Comparison of ENCODE assay signal across 17 cellular contexts in genomic region chr4:2825184-2825506, GRCh38.
"Had no signal": no experiment of that assay in that cellular context is flagged by ENCODE, and none has a peak within 500 bp of the region (broad histone marks: within the 10 kb centered on the region; RNA-seq: fewer than 3 reads in every experiment).

No MANE protein-coding gene starts in this region.

- H3K9me3 ChIP-seq: mucosa of descending colon, neutrophil, pancreas, sigmoid colon, tibial artery had no signal

- H3K9me3 Mint-ChIP-seq: activated T-helper 17 cell treated with anti-CD3 and anti-CD28 coated beads, Interleukin-2, amount 50 U/mL, for 72 hours; central memory CD8-positive, alpha-beta T cell; memory B cell; naive B cell; stimulated activated naive B cell treated with anti-CD40 and anti-IgM and Interleukin-4, amounts not matched to agents 10 μg/mL and 1 μg/mL and 100 μg/mL, for 72 hours had no signal

- H3K4me3 ChIP-seq: coronary artery, mucosa of descending colon, pancreas, sigmoid colon, tibial artery had no signal

- DNase-seq: activated CD4-positive, alpha-beta T cell treated with anti-CD3 and anti-CD28 coated beads, Interleukin-2, amount 50 U/mL, for 4 hours; activated naive CD4-positive, alpha-beta T cell; activated T-cell treated with anti-CD3 and anti-CD28 coated beads, Interleukin-2, amount 50 U/mL, for 1 hour; brain microvascular endothelial cell; naive B cell; stimulated activated CD4-positive, alpha-beta T cell treated with anti-CD3 and anti-CD28 coated beads, Interleukin-4, amount 100 ng/mL, for 4 hours; stimulated activated naive B cell treated with anti-CD40 and anti-IgM and Interleukin-4, amounts not matched to agents 10 μg/mL and 1 μg/mL and 100 μg/mL, for 72 hours; WERI-Rb-1 had no signal

- H3K27ac ChIP-seq: brain microvascular endothelial cell, coronary artery, pancreas, sigmoid colon, tibial artery, WERI-Rb-1 had no signal

- H3K27me3 ChIP-seq: brain microvascular endothelial cell, neutrophil, pancreas, sigmoid colon, tibial artery had no signal

- ATAC-seq: activated T-helper 17 cell treated with anti-CD3 and anti-CD28 coated beads, Interleukin-2, amount 50 U/mL, for 72 hours; mucosa of descending colon; pancreas; stimulated activated naive B cell treated with anti-CD40 and anti-IgM and Interleukin-4, amounts not matched to agents 10 μg/mL and 1 μg/mL and 100 μg/mL, for 72 hours had no signal

- H3K4me3 Mint-ChIP-seq: activated T-helper 17 cell treated with anti-CD3 and anti-CD28 coated beads, Interleukin-2, amount 50 U/mL, for 72 hours; central memory CD8-positive, alpha-beta T cell; memory B cell; naive B cell; stimulated activated naive B cell treated with anti-CD40 and anti-IgM and Interleukin-4, amounts not matched to agents 10 μg/mL and 1 μg/mL and 100 μg/mL, for 72 hours had no signal

- H3K27ac Mint-ChIP-seq: activated T-helper 17 cell treated with anti-CD3 and anti-CD28 coated beads, Interleukin-2, amount 50 U/mL, for 72 hours; memory B cell; naive B cell; stimulated activated naive B cell treated with anti-CD40 and anti-IgM and Interleukin-4, amounts not matched to agents 10 μg/mL and 1 μg/mL and 100 μg/mL, for 72 hours had no signal

- H3K27me3 Mint-ChIP-seq: activated T-helper 17 cell treated with anti-CD3 and anti-CD28 coated beads, Interleukin-2, amount 50 U/mL, for 72 hours; central memory CD8-positive, alpha-beta T cell; memory B cell; naive B cell; stimulated activated naive B cell treated with anti-CD40 and anti-IgM and Interleukin-4, amounts not matched to agents 10 μg/mL and 1 μg/mL and 100 μg/mL, for 72 hours had no signal

- H3K4me1 ChIP-seq: pancreas, sigmoid colon had no signal
